9 cellular contexts compared by ENCODE assay signal in genomic region chr12:132488127-132489077, GRCh38. TPM values are rescaled to one million over a fixed set of nuclear protein-coding genes. Genes with fewer than 3 reads are reported as not detected.
DNase-seq lines count a peak whose midpoint lies in the region; ATAC-seq and TF ChIP-seq lines count a peak whose summit lies in the region.
"Had no signal": no experiment of that assay in that cellular context is flagged by ENCODE, and none has a peak within 500 bp of the region (broad histone marks: within the 10 kb centered on the region; RNA-seq: fewer than 3 reads in every experiment).

No MANE protein-coding gene starts in this region.

- H3K27me3 Mint-ChIP-seq in activated CD4-positive, alpha-beta T cell treated with anti-CD3 and anti-CD28 coated beads, Interleukin-2, amount 10 ng/mL, durations not matched to agents 7 days and 5 days: no peaks in the 10 kb centered on the region

- peak; percentile 54 for DNase-seq in activated T-cell treated with anti-CD3 and anti-CD28 coated beads, Interleukin-2, amount 50 U/mL, for 1 hour
- DNase-seq in activated T-cell treated with anti-CD3 and anti-CD28 coated beads for 4 hours: no peak
- peak; percentile 70 for DNase-seq in activated CD4-positive, alpha-beta T cell treated with anti-CD3 and anti-CD28 coated beads, Interleukin-2, amount 10 ng/mL, durations not matched to agents 7 days and 5 days
- DNase-seq in transverse colon: peak; percentile 69
- DNase-seq in anterior cingulate cortex (lab: John Stamatoyannopoulos, UW): no peak

- H3K36me3 ChIP-seq in iPS-15b (ENCODE audit: control insufficient read depth, insufficient read depth, low read length) (peaks cover 3% of the 10 kb centered on the region), transverse colon (no peaks in the 10 kb centered on the region)

- no peak for ATAC-seq in GM19324 (IDR thresholded peaks at IDR 0.05; ENCODE audit: low FRiP score, unreplicated experiment)
- ATAC-seq in HG03280 (IDR thresholded peaks at IDR 0.05; ENCODE audit: unreplicated experiment): no peak

- POLR2A ChIA-PET in activated CD4-positive, alpha-beta T cell treated with anti-CD3 and anti-CD28 coated beads, Interleukin-2, amount 10 ng/mL, durations not matched to agents 7 days and 5 days (lab: Charles Lee): interaction anchor here (1.2 kb wide), 1 partner anchor 11 kb away, joined by 4 read pairs; no protein-coding TSS in a partner anchor

- H3K4me1 ChIP-seq in iPS-15b (ENCODE audit: control insufficient read depth, insufficient read depth, low read length): peaks cover 6% of the 10 kb centered on the region
- H3K4me1 ChIP-seq in transverse colon: peaks cover 16 to 39% (median 32%) of the 10 kb centered on the region in 4 donors

- intact Hi-C loops in transverse colon (cut with DNase I; ENCODE audit: low total_unique reads): loop anchor here (5.0 kb wide), 1 partner anchor 441 kb away; no protein-coding TSS in a partner anchor

- 18% methylated on average over 3 to 20 of the region's 23 CpGs for WGBS in transverse colon (ENCODE audit: low coverage in 1 of 2), 2 donors

- peaks cover 30% of the 10 kb centered on the region for H3K27me3 ChIP-seq in iPS-15b (ENCODE audit: control insufficient read depth, insufficient read depth, low read length)
- H3K27me3 ChIP-seq in transverse colon: no peaks in the 10 kb centered on the region

- no peaks in the 10 kb centered on the region for H3K9me3 Mint-ChIP-seq in activated CD4-positive, alpha-beta T cell treated with anti-CD3 and anti-CD28 coated beads, Interleukin-2, amount 10 ng/mL, durations not matched to agents 7 days and 5 days

- H3K4me1 Mint-ChIP-seq in activated CD4-positive, alpha-beta T cell treated with anti-CD3 and anti-CD28 coated beads, Interleukin-2, amount 10 ng/mL, durations not matched to agents 7 days and 5 days: peaks cover 52% of the 10 kb centered on the region

- TF ChIP-seq CTCF in transverse colon (IDR thresholded peaks at IDR 0.05): no peak

- H3K27ac Mint-ChIP-seq in activated CD4-positive, alpha-beta T cell treated with anti-CD3 and anti-CD28 coated beads, Interleukin-2, amount 10 ng/mL, durations not matched to agents 7 days and 5 days: peak overlapping the region; percentile 98

- H3K9me3 ChIP-seq in iPS-15b (ENCODE audit: control insufficient read depth, insufficient read depth, low read length) (no peaks in the 10 kb centered on the region), transverse colon (no peaks in the 10 kb centered on the region)

- TF ChIP-seq EP300 in transverse colon (IDR thresholded peaks at IDR 0.05; ENCODE audit: low read depth): no peak

- no peak for TF ChIP-seq POLR2A in transverse colon (IDR thresholded peaks at IDR 0.05)

- no peak overlapping the region for H3K9ac ChIP-seq in iPS-15b (ENCODE audit: low read depth, low read length)

- CTCF ChIA-PET in activated CD4-positive, alpha-beta T cell treated with anti-CD3 and anti-CD28 coated beads, Interleukin-2, amount 10 ng/mL, durations not matched to agents 7 days and 5 days (lab: Charles Lee): interaction anchor here (0.6 to 3.6 kb wide), 3 partner anchors 8 to 20 kb away, joined by 3 to 13 read pairs (median 3); no protein-coding TSS in a partner anchor

- peaks cover 10% of the 10 kb centered on the region for H3K36me3 Mint-ChIP-seq in activated CD4-positive, alpha-beta T cell treated with anti-CD3 and anti-CD28 coated beads, Interleukin-2, amount 10 ng/mL, durations not matched to agents 7 days and 5 days (ENCODE audit: low read depth)

- H3K4me3 ChIP-seq in iPS-15b (ENCODE audit: low read depth, low read length): peak overlapping the region; percentile 39
- H3K4me3 ChIP-seq in transverse colon: peak overlapping the region in 3 of 4 donors; percentile 52 to 97 (median 78)

- peak overlapping the region; percentile 78 to 91 (median 82) for H3K27ac ChIP-seq in transverse colon
- H3K27ac ChIP-seq: C4-2B had no signal

- H3K4me3 Mint-ChIP-seq in activated CD4-positive, alpha-beta T cell treated with anti-CD3 and anti-CD28 coated beads, Interleukin-2, amount 10 ng/mL, durations not matched to agents 7 days and 5 days: peak overlapping the region; percentile 86

- in situ Hi-C loops in transverse colon (cut with MboI; ENCODE audit: low pct_ligation_motif_present in 1 of 4, low pct_unique_long_range_greater_than_20kb in 1 of 4, low sequenced_read_pairs in 3 of 4): no loop called here

RNA-seq across cellular contexts. Expression of gene FBRSL1, which starts 1.5 kb away (rescaled TPM):
- 10 to 100 TPM; 49.8 to 51.1 TPM for total RNA-seq in activated CD4-positive, alpha-beta T cell treated with anti-CD3 and anti-CD28 coated beads, Interleukin-2, amount 10 ng/mL, durations not matched to agents 7 days and 5 days
- total RNA-seq in transverse colon: 100 to 1,000 TPM in 1 of 4 donors, 10 to 100 TPM in 3; 23.3 to 306 (median 49.7) TPM

Comparison
In these comparisons a context has a peak if more than half of its experiments do, and no peak if none do; other contexts are left out.
1. DNase-seq: peak in activated T-cell treated with anti-CD3 and anti-CD28 coated beads, Interleukin-2, amount 50 U/mL, for 1 hour (single experiment), activated CD4-positive, alpha-beta T cell treated with anti-CD3 and anti-CD28 coated beads, Interleukin-2, amount 10 ng/mL, durations not matched to agents 7 days and 5 days (single experiment) and transverse colon (single experiment); none in activated T-cell treated with anti-CD3 and anti-CD28 coated beads for 4 hours (single experiment) and anterior cingulate cortex (0 of 58).